ENCODE assay signal across 18 cellular contexts in genomic region chr2:7609556-7610323, GRCh38.
DNase-seq lines count a peak whose midpoint lies in the region; ATAC-seq and TF ChIP-seq lines count a peak whose summit lies in the region.
"Had no signal": no experiment of that assay in that cellular context is flagged by ENCODE, and none has a peak within 500 bp of the region (broad histone marks: within the 10 kb centered on the region; RNA-seq: fewer than 3 reads in every experiment).

No MANE protein-coding gene starts in this region.

- H3K4me3 ChIP-seq in SK-N-SH (ENCODE audit: low read depth in 2 of 2, low read length in 1 of 2) (no peak overlapping the region), neural progenitor cell (no peak overlapping the region)
- H3K4me3 ChIP-seq: esophagus muscularis mucosa, ovary, SK-N-MC, upper lobe of left lung had no signal

- peak overlapping the region; percentile 7 for H3K4me3 Mint-ChIP-seq in activated CD4-positive, alpha-beta T cell treated with anti-CD3 and anti-CD28 coated beads, Interleukin-2, amount 10 ng/mL, durations not matched to agents 24 days and 14 days
- no peak overlapping the region for H3K4me3 Mint-ChIP-seq in neural progenitor cell
- H3K4me3 Mint-ChIP-seq: central memory CD8-positive, alpha-beta T cell; memory B cell had no signal

- H3K4me1 ChIP-seq in SK-N-SH (ENCODE audit: control insufficient read depth in 1 of 2, insufficient read depth in 2 of 2, low read depth in 1 of 2, low read length in 1 of 2) (peaks cover 0 to 5% of the 10 kb centered on the region in 2 experiments; a peak in 1 of 4 replicates), neural progenitor cell (peaks cover 10% of the 10 kb centered on the region)
- H3K4me1 ChIP-seq: esophagus muscularis mucosa, upper lobe of left lung had no signal

- no peak for TF ChIP-seq RAD21 in SK-N-SH (IDR thresholded peaks at IDR 0.05; ENCODE audit: low read length)

- POLR2A ChIA-PET in SK-N-SH (lab: Yijun Ruan, JAX): interaction anchor here (0.6 kb wide), 1 partner anchor 483 kb away, joined by 4 read pairs; no protein-coding TSS in a partner anchor
- POLR2A ChIA-PET in HEK293T (lab: Yijun Ruan, JAX): no interaction called here

- H3F3A ChIP-seq in SK-N-SH (replicated peaks; ENCODE audit: insufficient read depth) (no peaks in the 10 kb centered on the region), neural progenitor cell (ENCODE audit: low read depth) (peaks cover 4% of the 10 kb centered on the region)

- H3K27me3 ChIP-seq in SK-N-SH (ENCODE audit: insufficient read depth) (no peaks in the 10 kb centered on the region), neural progenitor cell (no peaks in the 10 kb centered on the region)
- H3K27me3 ChIP-seq: esophagus muscularis mucosa, ovary, upper lobe of left lung had no signal

- no peaks in the 10 kb centered on the region for H3K27me3 Mint-ChIP-seq in activated CD4-positive, alpha-beta T cell treated with anti-CD3 and anti-CD28 coated beads, Interleukin-2, amount 10 ng/mL, durations not matched to agents 24 days and 14 days
- peaks cover 2% of the 10 kb centered on the region for H3K27me3 Mint-ChIP-seq in neural progenitor cell (ENCODE audit: insufficient read depth, low read depth)
- H3K27me3 Mint-ChIP-seq: central memory CD8-positive, alpha-beta T cell had no signal

- H4K20me1 ChIP-seq in SK-N-SH (ENCODE audit: insufficient read depth): no peaks in the 10 kb centered on the region
- H4K20me1 ChIP-seq in neural progenitor cell (ENCODE audit: low read depth): no peaks in the 10 kb centered on the region

- H3K4me2 ChIP-seq in SK-N-SH: no peak overlapping the region
- no peak overlapping the region for H3K4me2 ChIP-seq in neural progenitor cell

- WGBS in SK-N-SH (ENCODE audit: low lambda C conversion rate): 77% methylated on average over 15 of the region's 15 CpGs

- no peaks in the 10 kb centered on the region for H3K36me3 Mint-ChIP-seq in activated CD4-positive, alpha-beta T cell treated with anti-CD3 and anti-CD28 coated beads, Interleukin-2, amount 10 ng/mL, durations not matched to agents 24 days and 14 days (ENCODE audit: low read depth)
- H3K36me3 Mint-ChIP-seq in neural progenitor cell: no peaks in the 10 kb centered on the region
- H3K36me3 Mint-ChIP-seq: memory B cell had no signal

- H3K36me3 ChIP-seq in SK-N-SH (replicated peaks in 1 of 2; ENCODE audit: control insufficient read depth in 1 of 2, insufficient read depth in 2 of 2, low read length in 1 of 2) (no peaks in the 10 kb centered on the region), neural progenitor cell (no peaks in the 10 kb centered on the region)
- H3K36me3 ChIP-seq: esophagus muscularis mucosa, ovary, upper lobe of left lung had no signal

- H3K9me2 ChIP-seq in SK-N-SH: no peaks in the 10 kb centered on the region

- peaks cover 33% of the 10 kb centered on the region for H3K4me1 Mint-ChIP-seq in activated CD4-positive, alpha-beta T cell treated with anti-CD3 and anti-CD28 coated beads, Interleukin-2, amount 10 ng/mL, durations not matched to agents 24 days and 14 days
- H3K4me1 Mint-ChIP-seq in neural progenitor cell: peaks cover 23% of the 10 kb centered on the region
- H3K4me1 Mint-ChIP-seq: memory B cell had no signal

- peak; percentile 67 for DNase-seq in activated CD4-positive, alpha-beta T cell treated with anti-CD3 and anti-CD28 coated beads, Interleukin-2, amount 10 ng/mL, durations not matched to agents 24 days and 14 days
- no peak for DNase-seq in activated CD4-positive, alpha-beta T cell treated with anti-CD3 and anti-CD28 coated beads, Interleukin-2, amount 50 U/mL, for 4 hours
- peak; percentile 27 for DNase-seq in SK-N-SH
- no peak for DNase-seq in neural progenitor cell (ENCODE audit: low spot score)
- DNase-seq in HEK293T (ENCODE audit: extremely low spot score): no peak
- no peak for DNase-seq in GM19238 (ENCODE audit: insufficient read length, low spot score)
- DNase-seq: ACHN; activated CD4-positive, CD25-positive, alpha-beta regulatory T cell treated with anti-CD3 and anti-CD28 coated beads, Interleukin-2, amount 50 U/mL, for 72 hours; activated gamma-delta T cell treated with Interleukin-2 at 50 U/mL for 16 hours; NCI-H526 treated with DMSO at 0.1 percent for 48 hours; ovary; upper lobe of left lung had no signal

- no peak for TF ChIP-seq CTCF in SK-N-SH (IDR thresholded peaks at IDR 0.05)
- no peak for TF ChIP-seq CTCF in neural progenitor cell (IDR thresholded peaks at IDR 0.05)

- no peak for TF ChIP-seq EP300 in SK-N-SH (IDR thresholded peaks at IDR 0.05; ENCODE audit: borderline replicate concordance in 1 of 2, low read depth in 1 of 2, low read length in 1 of 2)

- ATAC-seq in HG02759 (IDR thresholded peaks at IDR 0.05; ENCODE audit: unreplicated experiment) (peak; percentile 63), HG03039 (IDR thresholded peaks at IDR 0.05; ENCODE audit: unreplicated experiment) (no peak)

- H2AFZ ChIP-seq in SK-N-SH (ENCODE audit: low read depth) (no peak overlapping the region), neural progenitor cell (replicated peaks) (no peak overlapping the region)

- H3K27ac ChIP-seq in SK-N-SH (ENCODE audit: low read depth in 2 of 2, low read length in 1 of 2) (no peak overlapping the region), neural progenitor cell (no peak overlapping the region)
- H3K27ac ChIP-seq: esophagus muscularis mucosa, ovary, SK-N-MC, upper lobe of left lung had no signal

- CTCF ChIA-PET in SK-N-SH (lab: Yijun Ruan, JAX): interaction anchor here (1.2 to 1.5 kb wide), 2 partner anchors 9 to 14 kb away, joined by 5 to 6 read pairs; no protein-coding TSS in a partner anchor
- CTCF ChIA-PET in HEK293T (lab: Yijun Ruan, JAX): no interaction called here

- H3K9me3 ChIP-seq in SK-N-SH: no peaks in the 10 kb centered on the region
- H3K9me3 ChIP-seq in neural progenitor cell (ENCODE audit: low read depth): no peaks in the 10 kb centered on the region
- H3K9me3 ChIP-seq: esophagus muscularis mucosa, ovary, upper lobe of left lung had no signal

- peak overlapping the region; percentile 79 for H3K27ac Mint-ChIP-seq in activated CD4-positive, alpha-beta T cell treated with anti-CD3 and anti-CD28 coated beads, Interleukin-2, amount 10 ng/mL, durations not matched to agents 24 days and 14 days
- H3K27ac Mint-ChIP-seq in neural progenitor cell: peak overlapping the region; percentile 34
- H3K27ac Mint-ChIP-seq: memory B cell had no signal

- H3K9ac ChIP-seq in SK-N-SH: no peak overlapping the region
- H3K9ac ChIP-seq in neural progenitor cell: no peak overlapping the region

- H3K79me2 ChIP-seq in SK-N-SH (ENCODE audit: insufficient read depth) (no peaks in the 10 kb centered on the region), neural progenitor cell (ENCODE audit: low read depth) (no peaks in the 10 kb centered on the region)

- H3K9me3 Mint-ChIP-seq in activated CD4-positive, alpha-beta T cell treated with anti-CD3 and anti-CD28 coated beads, Interleukin-2, amount 10 ng/mL, durations not matched to agents 24 days and 14 days: peaks cover 4% of the 10 kb centered on the region
- no peaks in the 10 kb centered on the region for H3K9me3 Mint-ChIP-seq in neural progenitor cell
- H3K9me3 Mint-ChIP-seq: central memory CD8-positive, alpha-beta T cell; memory B cell had no signal

- intact Hi-C loops in activated CD4-positive, alpha-beta T cell treated with anti-CD3 and anti-CD28 coated beads, Interleukin-2, amount 10 ng/mL, durations not matched to agents 24 days and 14 days (cut with micrococcal nuclease): no loop called here

TF ChIP-seq in SK-N-SH, 30 proteins besides CTCF, POLR2A, EP300 and RAD21 (continues in another document):
- TF ChIP-seq NFIC (IDR thresholded peaks at IDR 0.05; ENCODE audit: borderline replicate concordance) (no peak), FOXM1 (IDR thresholded peaks at IDR 0.05; ENCODE audit: low read depth) (no peak)

TF ChIP-seq in HEK293T, 16 proteins besides CTCF, POLR2A, EP300 and RAD21:
- no peak for TF ChIP-seq ZNF384 (IDR thresholded peaks at IDR 0.05)
- TF ChIP-seq L3MBTL2 (conservative IDR thresholded peaks at IDR 0.05): no peak
- TF ChIP-seq FOXK2 (IDR thresholded peaks at IDR 0.05): no peak
- TF ChIP-seq TARDBP (IDR thresholded peaks at IDR 0.05): no peak
- TF ChIP-seq FOXM1 (IDR thresholded peaks at IDR 0.05; ENCODE audit: borderline replicate concordance): no peak
- no peak for TF ChIP-seq SUZ12 (IDR thresholded peaks at IDR 0.05)
- TF ChIP-seq PKNOX1 (IDR thresholded peaks at IDR 0.05): no peak
- no peak for TF ChIP-seq BHLHE40 (IDR thresholded peaks at IDR 0.05; ENCODE audit: borderline replicate concordance)

Comparison
In these comparisons a context has a peak if more than half of its experiments do, and no peak if none do; other contexts are left out.
1. DNase-seq: peak in activated CD4-positive, alpha-beta T cell treated with anti-CD3 and anti-CD28 coated beads, Interleukin-2, amount 10 ng/mL, durations not matched to agents 24 days and 14 days (single experiment) and SK-N-SH (single experiment); none in activated CD4-positive, alpha-beta T cell treated with anti-CD3 and anti-CD28 coated beads, Interleukin-2, amount 50 U/mL, for 4 hours (0 of 2), neural progenitor cell (single experiment), HEK293T (single experiment) and GM19238 (single experiment).